In genomic region chr1:236103646-236104218, GRCh38 we compare ENCODE assay signal across 8 cellular contexts. TPM values are rescaled to one million over a fixed set of nuclear protein-coding genes. Genes with fewer than 3 reads are reported as not detected.
DNase-seq lines count a peak whose midpoint lies in the region; ATAC-seq and TF ChIP-seq lines count a peak whose summit lies in the region.

No MANE protein-coding gene starts in this region.

- H3K27ac ChIP-seq in heart right ventricle: no peak overlapping the region

- H3K4me1 Mint-ChIP-seq in activated naive CD8-positive, alpha-beta T cell treated with anti-CD3 and anti-CD28 coated beads, Interleukin-2, amount 50 U/mL, for 24 hours: peaks cover 4% of the 10 kb centered on the region

- no peaks in the 10 kb centered on the region for H3K36me3 Mint-ChIP-seq in activated naive CD8-positive, alpha-beta T cell treated with anti-CD3 and anti-CD28 coated beads, Interleukin-2, amount 50 U/mL, for 24 hours (ENCODE audit: low read depth)

- TF ChIP-seq CTCF in Loucy (conservative IDR thresholded peaks at IDR 0.05; ENCODE audit: low read length) (peak; percentile 93), heart right ventricle (IDR thresholded peaks at IDR 0.05) (peak; percentile 81 to 92 (median 87))

- H3F3A ChIP-seq in Loucy (ENCODE audit: low read depth): no peaks in the 10 kb centered on the region

- H3K4me3 Mint-ChIP-seq in activated naive CD8-positive, alpha-beta T cell treated with anti-CD3 and anti-CD28 coated beads, Interleukin-2, amount 50 U/mL, for 24 hours: no peak overlapping the region

- H3K9me3 ChIP-seq in Loucy (ENCODE audit: insufficient read depth, low read depth, low read length): no peaks in the 10 kb centered on the region
- no peaks in the 10 kb centered on the region for H3K9me3 ChIP-seq in heart right ventricle

- peak overlapping the region; percentile 32; the same call in 1 of the 2 replicates for H2AFZ ChIP-seq in Loucy (ENCODE audit: low read length)

- no peaks in the 10 kb centered on the region for H3K79me2 ChIP-seq in Loucy (ENCODE audit: insufficient read depth, low read length)

- no peaks in the 10 kb centered on the region for H3K36me3 ChIP-seq in Loucy (ENCODE audit: insufficient read depth, low read length)
- H3K36me3 ChIP-seq in heart right ventricle: no peaks in the 10 kb centered on the region

- H3K27ac Mint-ChIP-seq in activated naive CD8-positive, alpha-beta T cell treated with anti-CD3 and anti-CD28 coated beads, Interleukin-2, amount 50 U/mL, for 24 hours: no peak overlapping the region

- DNase-seq in Right ventricle myocardium inferior (ENCODE audit: missing footprints) (no peak), cardiac septum (ENCODE audit: low spot score) (no peak), SKM-1 (lab: John Stamatoyannopoulos, UW; ENCODE audit: unreplicated experiment) (peak; percentile 45), heart right ventricle (peak in 1 of 2 donors; percentile 51), sciatic nerve (ENCODE audit: low spot score) (no peak)
- peak; percentile 63 for DNase-seq in activated naive CD8-positive, alpha-beta T cell treated with anti-CD3 and anti-CD28 coated beads, Interleukin-2, amount 50 U/mL, for 24 hours

- H3K4me2 ChIP-seq in Loucy (ENCODE audit: low read depth, low read length, poor library complexity, severe bottlenecking): no peak overlapping the region

- no peaks in the 10 kb centered on the region for H3K4me1 ChIP-seq in Loucy (ENCODE audit: insufficient read depth, low read length, poor library complexity, severe bottlenecking)
- H3K4me1 ChIP-seq in heart right ventricle: peaks cover 0 to 3% (median 0%) of the 10 kb centered on the region in 9 donors

- H3K27me3 ChIP-seq in Loucy (ENCODE audit: insufficient read depth, low read length, poor library complexity, severe bottlenecking): no peaks in the 10 kb centered on the region
- H3K27me3 ChIP-seq in heart right ventricle: no peaks in the 10 kb centered on the region

- no peak overlapping the region for H3K4me3 ChIP-seq in Loucy (ENCODE audit: low read length, poor library complexity, severe bottlenecking)
- H3K4me3 ChIP-seq in heart right ventricle: peak overlapping the region in 1 of 10 donors; percentile 17

- H3K27me3 Mint-ChIP-seq in activated naive CD8-positive, alpha-beta T cell treated with anti-CD3 and anti-CD28 coated beads, Interleukin-2, amount 50 U/mL, for 24 hours: peaks cover 2% of the 10 kb centered on the region

- no peak overlapping the region for H3K9ac ChIP-seq in Loucy (ENCODE audit: low read depth, low read length, poor library complexity, severe bottlenecking)

- intact Hi-C loops in Right ventricle myocardium inferior (cut with DNase I) (no loop called here), cardiac septum (cut with DNase I) (loop anchor here (10.0 kb wide), 1 partner anchor 181 kb away; the partner anchor contains the start of gene ERO1B), heart right ventricle (cut with DNase I) (loop anchor here in 9 of 10 donors (10.0 kb wide), 5 partner anchors 181 to 761 kb away; partner anchors contain the start of genes ERO1B (in 2 of the 9) and LGALS8 (in 2 of the 9)), sciatic nerve (cut with DNase I) (loop anchor here (10.0 kb wide), 1 partner anchor 391 kb away; no protein-coding TSS in a partner anchor)

- 21% methylated on average over 13 of the region's 13 CpGs for WGBS in heart right ventricle, 2 donors

- H3K9me2 ChIP-seq in Loucy (replicated peaks; ENCODE audit: low read depth, low read length): no peaks in the 10 kb centered on the region

- H4K20me1 ChIP-seq in Loucy (ENCODE audit: insufficient read depth, low read length, poor library complexity, severe bottlenecking): no peaks in the 10 kb centered on the region

- no peaks in the 10 kb centered on the region for H3K9me3 Mint-ChIP-seq in activated naive CD8-positive, alpha-beta T cell treated with anti-CD3 and anti-CD28 coated beads, Interleukin-2, amount 50 U/mL, for 24 hours

- ATAC-seq in Right ventricle myocardium inferior: peak; percentile 56
- peak; percentile 50 for ATAC-seq in activated naive CD8-positive, alpha-beta T cell treated with anti-CD3 and anti-CD28 coated beads, Interleukin-2, amount 50 U/mL, for 24 hours
- ATAC-seq in heart right ventricle: peak in 6 of 8 donors; percentile 28 to 59 (median 50)
- ATAC-seq in sciatic nerve: peak; percentile 61
- no peak for ATAC-seq in HG02970 (IDR thresholded peaks at IDR 0.05; ENCODE audit: low FRiP score, unreplicated experiment)

RNA-seq across cellular contexts. Expression of gene GPR137B, which starts 38.6 kb away (rescaled TPM):
- total RNA-seq in Right ventricle myocardium inferior: 32.0 TPM
- total RNA-seq in cardiac septum: 44.6 TPM
- 10 to 100 TPM; 24.5 to 51.4 (median 35.5) TPM for total RNA-seq in heart right ventricle
- polyA plus RNA-seq in heart right ventricle: 10 to 100 TPM; 10.6 to 15.0 TPM
- 91.6 TPM for total RNA-seq in sciatic nerve

RNA-seq across cellular contexts. Expression of gene NID1, which starts 38.8 kb away (rescaled TPM):
- 65.8 TPM for total RNA-seq in Right ventricle myocardium inferior
- 42.1 TPM for total RNA-seq in cardiac septum
- total RNA-seq in heart right ventricle: 100 to 1,000 TPM in 1 of 10 donors, 10 to 100 TPM in 9; 33.5 to 120 (median 44.4) TPM
- 10 to 100 TPM; 30.2 to 68.9 TPM for polyA plus RNA-seq in heart right ventricle
- 87.6 TPM for total RNA-seq in sciatic nerve

Comparison
In these comparisons a context has a peak if more than half of its experiments do, and no peak if none do; other contexts are left out.
1. DNase-seq: peak in SKM-1 (single experiment) and activated naive CD8-positive, alpha-beta T cell treated with anti-CD3 and anti-CD28 coated beads, Interleukin-2, amount 50 U/mL, for 24 hours (single experiment); none in Right ventricle myocardium inferior (single experiment), cardiac septum (single experiment) and sciatic nerve (single experiment).